Comparison of ENCODE assay signal across 9 cellular contexts in the genomic region with DNA sequence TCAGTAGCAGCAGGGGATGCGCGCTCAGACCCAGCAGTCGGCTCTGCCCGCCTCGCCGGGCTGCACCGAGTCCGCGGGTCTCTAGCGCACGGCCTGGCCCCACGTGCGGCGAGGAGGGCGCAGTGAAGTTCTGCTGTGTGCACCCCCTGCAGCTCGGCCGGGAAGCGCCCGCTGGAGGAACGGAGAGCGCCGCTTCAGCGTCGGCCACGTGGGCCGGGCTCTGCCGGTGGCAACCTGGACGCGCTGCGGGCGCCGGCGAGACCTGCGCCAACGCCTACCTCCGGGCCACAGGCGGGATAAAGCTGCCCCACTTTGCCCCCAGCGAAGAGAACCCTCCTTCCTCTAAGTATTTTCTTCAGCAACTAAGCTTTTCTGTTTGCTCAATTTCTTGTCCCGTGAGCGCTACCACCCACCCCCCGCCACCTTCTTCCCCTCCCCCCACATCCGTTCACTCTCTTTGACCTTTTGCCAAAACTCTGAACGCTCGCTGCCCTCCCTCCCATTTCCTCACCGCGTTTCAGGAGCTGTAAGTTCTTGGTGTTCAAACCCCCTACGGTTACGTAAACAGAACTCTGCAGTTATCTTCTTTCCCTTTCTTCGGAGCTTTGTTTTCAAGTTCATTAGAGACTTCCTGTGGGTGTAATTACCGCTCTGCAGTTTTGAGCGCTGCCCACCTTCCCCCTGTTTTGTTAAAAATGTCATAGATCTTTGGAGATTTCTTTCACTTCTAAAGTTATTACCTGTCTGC. TPM values are rescaled to one million over a fixed set of nuclear protein-coding genes. Genes with fewer than 3 reads are reported as not detected.
A peak's percentile ranks its signal among the peaks of the same experiment; 100 is the strongest.
DNase-seq lines count a peak whose midpoint lies in the region; ATAC-seq and TF ChIP-seq lines count a peak whose summit lies in the region.
"Had no signal": no experiment of that assay in that cellular context is flagged by ENCODE, and none has a peak within 500 bp of the region (broad histone marks: within the 10 kb centered on the region; RNA-seq: fewer than 3 reads in every experiment).

No MANE protein-coding gene starts in this region.

- TF ChIP-seq POLR2A in vagina (IDR thresholded peaks at IDR 0.05): no peak

- peak; percentile 28 for DNase-seq in GM03348 (ENCODE audit: low spot score)
- DNase-seq in RPMI8226: peak; percentile 87
- DNase-seq in activated gamma-delta T cell treated with Interleukin-2 at 50 U/mL for 16 hours: peak; percentile 78
- peak; percentile 56 for DNase-seq in left cardiac atrium
- no peak for DNase-seq in vagina (ENCODE audit: extremely low spot score in 2 of 2)
- DNase-seq in NCI-H2196 treated with DMSO at 0.1 percent for 48 hours (lab: John Stamatoyannopoulos, UW; ENCODE audit: unreplicated experiment): no peak

- H3K27ac ChIP-seq in rectal smooth muscle tissue (ENCODE audit: low read depth, low read length) (no peak overlapping the region), vagina (no peak overlapping the region)

- H3K4me1 ChIP-seq in rectal smooth muscle tissue (ENCODE audit: control insufficient read depth, insufficient read depth, low read length): peaks cover 3% of the 10 kb centered on the region
- peaks cover 13% of the 10 kb centered on the region for H3K4me1 ChIP-seq in vagina

- H3K4me3 ChIP-seq in rectal smooth muscle tissue (ENCODE audit: low read length): peak overlapping the region; percentile 70
- H3K4me3 ChIP-seq in vagina: peak overlapping the region; percentile 17 to 45

- no peak for TF ChIP-seq CTCF in vagina (IDR thresholded peaks at IDR 0.05)

- intact Hi-C loops in left cardiac atrium (cut with DNase I) (no loop called here), vagina (cut with DNase I) (no loop called here)

- H3K9me3 ChIP-seq in vagina: no peaks in the 10 kb centered on the region

- ATAC-seq in HG02759 (IDR thresholded peaks at IDR 0.05; ENCODE audit: unreplicated experiment): peak; percentile 57
- peak; percentile 82 to 88 for ATAC-seq in left cardiac atrium

- H3K27me3 ChIP-seq in rectal smooth muscle tissue (ENCODE audit: control insufficient read depth, insufficient read depth, low read length): no peaks in the 10 kb centered on the region
- H3K27me3 ChIP-seq in vagina: no peaks in the 10 kb centered on the region

- no peak overlapping the region for H3K9ac ChIP-seq in rectal smooth muscle tissue (ENCODE audit: low read length)

- H3K36me3 ChIP-seq in rectal smooth muscle tissue (ENCODE audit: control insufficient read depth, insufficient read depth, low read length): no peaks in the 10 kb centered on the region
- no peaks in the 10 kb centered on the region for H3K36me3 ChIP-seq in vagina

RNA-seq across cellular contexts. Expression of gene EDAR, which starts 42.6 kb away (rescaled TPM):
- total RNA-seq in left cardiac atrium (under 1 TPM in 1 of 2 donors, not detected in 1; 0.06 TPM), vagina (0.74 TPM)
- total RNA-seq: T-helper 2 cell treated with Interferon-gamma antibody and Interleukin-4, amounts not matched to agents 100 ng/mL and 5 ng/mL, for 36 hours had no signal

Comparison
In these comparisons a context has a peak if more than half of its experiments do, and no peak if none do; other contexts are left out.
1. DNase-seq: peak in GM03348 (single experiment), RPMI8226 (single experiment), activated gamma-delta T cell treated with Interleukin-2 at 50 U/mL for 16 hours (single experiment) and left cardiac atrium (single experiment); none in vagina (0 of 2) and NCI-H2196 treated with DMSO at 0.1 percent for 48 hours (single experiment).